22 cellular contexts compared by ENCODE assay signal in genomic region chr7:42170724-42171123, GRCh38.
A peak's percentile ranks its signal among the peaks of the same experiment; 100 is the strongest.
DNase-seq lines count a peak whose midpoint lies in the region; ATAC-seq and TF ChIP-seq lines count a peak whose summit lies in the region.
"Had no signal": no experiment of that assay in that cellular context is flagged by ENCODE, and none has a peak within 500 bp of the region (broad histone marks: within the 10 kb centered on the region; RNA-seq: fewer than 3 reads in every experiment).

No MANE protein-coding gene starts in this region.

- intact Hi-C loops in psoas muscle (cut with DNase I): no loop called here

- no peaks in the 10 kb centered on the region for H3K36me3 ChIP-seq in psoas muscle (ENCODE audit: insufficient read depth in 1 of 2, low read depth in 1 of 2)
- H3K36me3 ChIP-seq: esophagus muscularis mucosa, upper lobe of left lung had no signal

- ATAC-seq in GM21423 (IDR thresholded peaks at IDR 0.05; ENCODE audit: unreplicated experiment) (no peak), psoas muscle (no peak)
- ATAC-seq: A549, sciatic nerve, T-cell had no signal

- no peaks in the 10 kb centered on the region for H3K4me1 ChIP-seq in psoas muscle
- H3K4me1 ChIP-seq: upper lobe of left lung had no signal

- no peak overlapping the region for H3K4me3 ChIP-seq in psoas muscle
- H3K4me3 ChIP-seq: A549; BLaER1 treated with 17β-estradiol and CSF1 and Interleukin-3, amounts not matched to agents 10 nM and 100 nM; esophagus muscularis mucosa; upper lobe of left lung had no signal

- H3K27ac ChIP-seq in psoas muscle: no peak overlapping the region
- H3K27ac ChIP-seq: A549; BLaER1 treated with 17β-estradiol and CSF1 and Interleukin-3, amounts not matched to agents 10 nM and 100 nM; esophagus muscularis mucosa; upper lobe of left lung had no signal

- no peak for TF ChIP-seq CTCF in psoas muscle (IDR thresholded peaks at IDR 0.05)

- DNase-seq in AG08396 (ENCODE audit: low spot score) (peak; percentile 13), HT1080 (ENCODE audit: low read depth) (peak; percentile 67), amniotic epithelial cell (ENCODE audit: low read depth) (peak; percentile 30), iris pigment epithelial cell (ENCODE audit: low read depth) (peak; percentile 53), SKM-1 treated with dmso at 0.1 percent for 144 hours (lab: John Stamatoyannopoulos, UW; ENCODE audit: unreplicated experiment) (no peak), psoas muscle (no peak), pons (ENCODE audit: low spot score) (no peak)
- DNase-seq: activated CD4-positive, alpha-beta T cell treated with anti-CD3 and anti-CD28 coated beads for 4 hours; aorta; Calu3; effector CD4-positive, alpha-beta T cell; GOT3; naive B cell; SHP77; stimulated activated CD8-positive, alpha-beta memory T cell treated with anti-CD3 and anti-CD28 coated beads, Interleukin-4, amount 100 ng/mL, for 48 hours; T-cell; upper lobe of left lung had no signal

- H3K9me3 ChIP-seq in psoas muscle: no peaks in the 10 kb centered on the region
- H3K9me3 ChIP-seq: A549; BLaER1 treated with 17β-estradiol and CSF1 and Interleukin-3, amounts not matched to agents 10 nM and 100 nM; esophagus muscularis mucosa; upper lobe of left lung had no signal

- H3K27me3 ChIP-seq in psoas muscle (ENCODE audit: insufficient read depth in 3 of 3, low read length in 2 of 3): no peaks in the 10 kb centered on the region
- H3K27me3 ChIP-seq: BLaER1 treated with 17β-estradiol and CSF1 and Interleukin-3, amounts not matched to agents 10 nM and 100 nM; esophagus muscularis mucosa; upper lobe of left lung had no signal

Comparison
In these comparisons a context has a peak if more than half of its experiments do, and no peak if none do; other contexts are left out.
1. DNase-seq: peak in AG08396 (single experiment), HT1080 (single experiment), amniotic epithelial cell (single experiment) and iris pigment epithelial cell (single experiment); none in SKM-1 treated with dmso at 0.1 percent for 144 hours (single experiment), psoas muscle (0 of 2) and pons (single experiment).